1 cellular context compared by ENCODE assay signal in the genomic region with DNA sequence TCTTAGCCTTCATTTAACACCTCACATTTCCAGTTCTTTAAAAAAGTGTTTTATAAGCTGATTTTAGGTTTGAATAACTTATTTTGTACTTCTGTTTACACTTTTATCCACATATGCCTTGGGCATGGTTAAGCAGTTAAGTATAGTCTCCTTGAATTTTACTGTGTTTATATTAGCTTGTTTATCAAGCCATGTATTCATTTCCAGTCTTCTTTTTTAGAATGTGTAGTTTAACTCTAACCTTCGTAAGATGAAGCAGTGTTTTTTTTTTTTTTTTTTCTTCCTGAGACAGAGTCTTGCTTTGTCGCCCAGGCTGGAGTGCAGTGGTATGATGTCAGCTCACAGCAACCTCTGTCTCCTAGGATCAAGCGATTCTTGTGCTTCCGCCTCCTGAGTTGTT.
TF ChIP-seq lines count a peak whose summit lies in the region.

No MANE protein-coding gene starts in this region.

TF ChIP-seq in K562, 482 proteins besides CTCF, POLR2A, EP300 and RAD21 (continued from another document):
- TF ChIP-seq, protein P1, sequence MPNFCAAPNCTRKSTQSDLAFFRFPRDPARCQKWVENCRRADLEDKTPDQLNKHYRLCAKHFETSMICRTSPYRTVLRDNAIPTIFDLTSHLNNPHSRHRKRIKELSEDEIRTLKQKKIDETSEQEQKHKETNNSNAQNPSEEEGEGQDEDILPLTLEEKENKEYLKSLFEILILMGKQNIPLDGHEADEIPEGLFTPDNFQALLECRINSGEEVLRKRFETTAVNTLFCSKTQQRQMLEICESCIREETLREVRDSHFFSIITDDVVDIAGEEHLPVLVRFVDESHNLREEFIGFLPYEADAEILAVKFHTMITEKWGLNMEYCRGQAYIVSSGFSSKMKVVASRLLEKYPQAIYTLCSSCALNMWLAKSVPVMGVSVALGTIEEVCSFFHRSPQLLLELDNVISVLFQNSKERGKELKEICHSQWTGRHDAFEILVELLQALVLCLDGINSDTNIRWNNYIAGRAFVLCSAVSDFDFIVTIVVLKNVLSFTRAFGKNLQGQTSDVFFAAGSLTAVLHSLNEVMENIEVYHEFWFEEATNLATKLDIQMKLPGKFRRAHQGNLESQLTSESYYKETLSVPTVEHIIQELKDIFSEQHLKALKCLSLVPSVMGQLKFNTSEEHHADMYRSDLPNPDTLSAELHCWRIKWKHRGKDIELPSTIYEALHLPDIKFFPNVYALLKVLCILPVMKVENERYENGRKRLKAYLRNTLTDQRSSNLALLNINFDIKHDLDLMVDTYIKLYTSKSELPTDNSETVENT (CRISPR knock-in tag; IDR thresholded peaks at IDR 0.05) = no peak
